ENCODE assay signal across 23 cellular contexts in the genomic region with DNA sequence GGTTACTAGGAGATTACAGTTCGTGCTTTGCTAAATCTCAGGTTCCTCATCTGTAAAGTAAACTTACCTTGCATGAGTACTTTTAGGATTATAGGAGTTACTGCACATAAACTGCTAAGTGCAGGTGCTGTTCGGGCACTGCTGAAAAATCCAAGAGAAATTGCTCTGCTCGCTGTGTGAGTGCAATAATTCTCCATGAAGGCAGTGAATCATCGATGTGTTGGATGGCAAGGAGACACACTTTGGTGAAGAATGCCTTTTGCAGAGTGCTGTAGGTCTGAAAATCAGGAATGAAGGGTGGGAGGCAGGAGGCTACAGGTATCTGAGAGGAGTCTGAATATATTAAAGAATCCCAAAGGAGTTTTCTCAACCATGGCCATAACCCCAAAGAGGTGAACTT.
"Had no signal": no experiment of that assay in that cellular context is flagged by ENCODE, and none has a peak within 500 bp of the region (broad histone marks: within the 10 kb centered on the region; RNA-seq: fewer than 3 reads in every experiment).

No MANE protein-coding gene starts in this region.

- H3K27me3 ChIP-seq: colonic mucosa, foreskin keratinocyte, gastrocnemius medialis, heart left ventricle had no signal

- H3K4me3 ChIP-seq: colonic mucosa, coronary artery, dorsolateral prefrontal cortex, esophagus muscularis mucosa, esophagus squamous epithelium, gastrocnemius medialis, gastroesophageal sphincter, heart left ventricle, heart right ventricle had no signal

- H3K27ac ChIP-seq: colonic mucosa, coronary artery, dorsolateral prefrontal cortex, epithelial cell of prostate, esophagus muscularis mucosa, esophagus squamous epithelium, foreskin keratinocyte, gastrocnemius medialis, gastroesophageal sphincter, heart left ventricle, heart right ventricle had no signal

- H3K9me3 ChIP-seq: colonic mucosa, esophagus muscularis mucosa, esophagus squamous epithelium, gastrocnemius medialis, gastroesophageal sphincter, heart left ventricle, heart right ventricle had no signal

- DNase-seq: colonic mucosa; cortex of kidney; dermis blood vessel endothelial cell; dorsolateral prefrontal cortex; effector CD4-positive, alpha-beta T cell; effector CD8-positive, alpha-beta T cell; effector memory CD4-positive, alpha-beta T cell; effector memory CD8-positive, alpha-beta T cell; endodermal cell; erythroblast; esophagus squamous epithelium; foreskin fibroblast; foreskin keratinocyte; foreskin melanocyte; gastrocnemius medialis; glutamatergic neuron; heart left ventricle; heart right ventricle had no signal

- FAIRE-seq: endothelial cell of umbilical vein had no signal

- H3K36me3 ChIP-seq: colonic mucosa, esophagus muscularis mucosa, esophagus squamous epithelium, gastrocnemius medialis, gastroesophageal sphincter, heart left ventricle, heart right ventricle had no signal

- H3K4me1 ChIP-seq: colonic mucosa, esophagus muscularis mucosa, esophagus squamous epithelium, foreskin keratinocyte, gastrocnemius medialis, gastroesophageal sphincter, heart left ventricle, heart right ventricle had no signal
